ENCODE assay signal across 8 cellular contexts in genomic region chrX:11664211-11664888, GRCh38. TPM values are rescaled to one million over a fixed set of nuclear protein-coding genes. Genes with fewer than 3 reads are reported as not detected.
DNase-seq lines count a peak whose midpoint lies in the region; ATAC-seq and TF ChIP-seq lines count a peak whose summit lies in the region.

No MANE protein-coding gene starts in this region.

- no peaks in the 10 kb centered on the region for H3K9me3 Mint-ChIP-seq in activated CD4-positive, alpha-beta memory T cell treated with anti-CD3 and anti-CD28 coated beads, Interleukin-2, amount 10 ng/mL, durations not matched to agents 7 days and 5 days

- no peak for ATAC-seq in T-helper 17 cell
- peak; percentile 38 for ATAC-seq in left ventricle myocardium superior

- no peaks in the 10 kb centered on the region for H3K27me3 ChIP-seq in GM06990 (replicated peaks; ENCODE audit: control insufficient read depth, insufficient read depth, low read length)

- no peak overlapping the region for H3K27ac Mint-ChIP-seq in T-helper 17 cell
- no peak overlapping the region for H3K27ac Mint-ChIP-seq in activated CD4-positive, alpha-beta memory T cell treated with anti-CD3 and anti-CD28 coated beads, Interleukin-2, amount 10 ng/mL, durations not matched to agents 7 days and 5 days

- H3K4me1 Mint-ChIP-seq in T-helper 17 cell: no peaks in the 10 kb centered on the region
- H3K4me1 Mint-ChIP-seq in activated CD4-positive, alpha-beta memory T cell treated with anti-CD3 and anti-CD28 coated beads, Interleukin-2, amount 10 ng/mL, durations not matched to agents 7 days and 5 days: peaks cover 3% of the 10 kb centered on the region

- peaks cover 59% of the 10 kb centered on the region for H3K27me3 Mint-ChIP-seq in T-helper 17 cell
- H3K27me3 Mint-ChIP-seq in activated CD4-positive, alpha-beta memory T cell treated with anti-CD3 and anti-CD28 coated beads, Interleukin-2, amount 10 ng/mL, durations not matched to agents 7 days and 5 days: peaks cover 52% of the 10 kb centered on the region

- POLR2A ChIA-PET in activated CD4-positive, alpha-beta memory T cell treated with anti-CD3 and anti-CD28 coated beads, Interleukin-2, amount 10 ng/mL, durations not matched to agents 7 days and 5 days (lab: Charles Lee): no interaction called here

- no peak for TF ChIP-seq CTCF in GM06990 (IDR thresholded peaks at IDR 0.05; ENCODE audit: insufficient read depth, low read length, poor library complexity, severe bottlenecking)

- H3K36me3 Mint-ChIP-seq in T-helper 17 cell (ENCODE audit: low read depth): peaks cover 2% of the 10 kb centered on the region
- H3K36me3 Mint-ChIP-seq in activated CD4-positive, alpha-beta memory T cell treated with anti-CD3 and anti-CD28 coated beads, Interleukin-2, amount 10 ng/mL, durations not matched to agents 7 days and 5 days (ENCODE audit: low read depth): no peaks in the 10 kb centered on the region

- H3K4me3 ChIP-seq in GM06990 (replicated peaks; ENCODE audit: low read depth, low read length): no peak overlapping the region; the same call in 1 of the 2 replicates

- no peaks in the 10 kb centered on the region for H3K36me3 ChIP-seq in GM06990 (ENCODE audit: control insufficient read depth, insufficient read depth, low read length)

- DNase-seq in GM06990 (ENCODE audit: extremely low read depth, insufficient read length) (peak; percentile 17), T-helper 17 cell (no peak), left ventricle myocardium superior (peak; percentile 25), retina (peak; percentile 67), T-helper 1 cell (no peak), NCI-H146 (lab: John Stamatoyannopoulos, UW) (no peak)
- DNase-seq in activated CD4-positive, alpha-beta memory T cell treated with anti-CD3 and anti-CD28 coated beads, Interleukin-2, amount 10 ng/mL, durations not matched to agents 7 days and 5 days: no peak
- no peak for DNase-seq in stimulated activated CD4-positive, alpha-beta T cell treated with anti-CD3 and anti-CD28 coated beads, Interleukin-1b, Interleukin-23, amount 100 ng/mL, for 48 hours

- CTCF ChIA-PET in activated CD4-positive, alpha-beta memory T cell treated with anti-CD3 and anti-CD28 coated beads, Interleukin-2, amount 10 ng/mL, durations not matched to agents 7 days and 5 days (lab: Charles Lee): no interaction called here

- intact Hi-C loops in left ventricle myocardium superior (cut with micrococcal nuclease): no loop called here

- H3K9me3 ChIP-seq in T-helper 17 cell (ENCODE audit: control insufficient read depth, low read length, poor library complexity, severe bottlenecking): no peaks in the 10 kb centered on the region

- peak overlapping the region; percentile 49 for H3K4me3 Mint-ChIP-seq in T-helper 17 cell
- no peak overlapping the region for H3K4me3 Mint-ChIP-seq in activated CD4-positive, alpha-beta memory T cell treated with anti-CD3 and anti-CD28 coated beads, Interleukin-2, amount 10 ng/mL, durations not matched to agents 7 days and 5 days

RNA-seq across cellular contexts. Expression of gene ARHGAP6, which starts 1.4 kb away (rescaled TPM):
- 10 to 100 TPM in 1 of 2 donors, under 1 TPM in 1; 0.30 to 16.1 TPM for total RNA-seq in T-helper 17 cell
- total RNA-seq in left ventricle myocardium superior: 2.8 TPM
- not detected for total RNA-seq in activated CD4-positive, alpha-beta memory T cell treated with anti-CD3 and anti-CD28 coated beads, Interleukin-2, amount 10 ng/mL, durations not matched to agents 7 days and 5 days

Comparison
In these comparisons a context has a peak if more than half of its experiments do, and no peak if none do; other contexts are left out.
1. DNase-seq: peak in GM06990 (single experiment), left ventricle myocardium superior (single experiment) and retina (single experiment); none in T-helper 17 cell (0 of 3), T-helper 1 cell (0 of 5), activated CD4-positive, alpha-beta memory T cell treated with anti-CD3 and anti-CD28 coated beads, Interleukin-2, amount 10 ng/mL, durations not matched to agents 7 days and 5 days (single experiment), stimulated activated CD4-positive, alpha-beta T cell treated with anti-CD3 and anti-CD28 coated beads, Interleukin-1b, Interleukin-23, amount 100 ng/mL, for 48 hours (single experiment) and NCI-H146 (single experiment).